12 cellular contexts compared by ENCODE assay signal in genomic region chr18:51655327-51655698, GRCh38.
DNase-seq lines count a peak whose midpoint lies in the region; ATAC-seq lines count a peak whose summit lies in the region.
"Had no signal": no experiment of that assay in that cellular context is flagged by ENCODE, and none has a peak within 500 bp of the region (broad histone marks: within the 10 kb centered on the region; RNA-seq: fewer than 3 reads in every experiment).

No MANE protein-coding gene starts in this region.

- H3K27ac ChIP-seq in trophoblast cell (ENCODE audit: low read depth, low read length) = no peak overlapping the region
- H3K27ac ChIP-seq: SJCRH30 had no signal

- H3K4me3 ChIP-seq in trophoblast cell (ENCODE audit: low read depth, low read length) = no peak overlapping the region
- H3K4me3 ChIP-seq: SJCRH30 had no signal

- no peaks in the 10 kb centered on the region for H3K27me3 ChIP-seq in trophoblast cell (ENCODE audit: insufficient read depth, low read length)
- H3K27me3 ChIP-seq: SJCRH30 had no signal

- H3K9ac ChIP-seq in trophoblast cell (ENCODE audit: low read length) = no peak overlapping the region

- H2AFZ ChIP-seq in trophoblast cell (ENCODE audit: insufficient read depth, low read length, poor library complexity) = no peak overlapping the region

- H4K8ac ChIP-seq in trophoblast cell (ENCODE audit: low read depth, low read length) = no peak overlapping the region

- no peaks in the 10 kb centered on the region for H3K79me2 ChIP-seq in trophoblast cell (ENCODE audit: control insufficient read depth, insufficient read depth, low read length, poor library complexity)

- H2BK5ac ChIP-seq in trophoblast cell (ENCODE audit: low read depth, low read length, poor library complexity) = no peak overlapping the region

- H3K36me3 ChIP-seq in trophoblast cell (ENCODE audit: control insufficient read depth in 1 of 2, insufficient read depth in 2 of 2, low read length in 2 of 2) = no peaks in the 10 kb centered on the region
- H3K36me3 ChIP-seq: SJCRH30 had no signal

- no peak overlapping the region for H4K12ac ChIP-seq in trophoblast cell (ENCODE audit: low read depth, low read length)

- intact Hi-C loops in head of caudate nucleus (cut with DNase I) = no loop called here

- H4K91ac ChIP-seq in trophoblast cell (ENCODE audit: low read depth, low read length) = no peak overlapping the region

- ATAC-seq in GM18873 (IDR thresholded peaks at IDR 0.05; ENCODE audit: low FRiP score, unreplicated experiment) (peak; percentile 67), GM21717 (IDR thresholded peaks at IDR 0.05; ENCODE audit: unreplicated experiment) (peak; percentile 77), HG03439 (IDR thresholded peaks at IDR 0.05; ENCODE audit: unreplicated experiment) (peak; percentile 92)

- WGBS in trophoblast cell (ENCODE audit: extremely low coverage, insufficient coverage, insufficient read length) = no CpG with 5 or more reads among the region's 2 CpGs

- no peak overlapping the region for H3K14ac ChIP-seq in trophoblast cell (ENCODE audit: low read length)

- no peak overlapping the region for H3K4me2 ChIP-seq in trophoblast cell (ENCODE audit: low read length)

- no peaks in the 10 kb centered on the region for H3K4me1 ChIP-seq in trophoblast cell (ENCODE audit: control insufficient read depth in 1 of 2, insufficient read depth in 2 of 2, low read length in 2 of 2)
- H3K4me1 ChIP-seq: SJCRH30 had no signal

- DNase-seq in head of caudate nucleus = peak in 38 of 42 donors; percentile 15 to 85 (median 56)
- DNase-seq in cerebellar nuclear complex (lab: John Stamatoyannopoulos, UW) = no peak
- DNase-seq in trophoblast cell = no peak
- DNase-seq in hepatic stellate cell (ENCODE audit: low spot score) = no peak
- DNase-seq in GM19240 (ENCODE audit: insufficient read length, low spot score) = no peak
- DNase-seq: dermis blood vessel endothelial cell, IMR-90, occipital lobe, SJCRH30 had no signal

- no peak overlapping the region for H2AK5ac ChIP-seq in trophoblast cell (ENCODE audit: low read length)

- H3K23ac ChIP-seq in trophoblast cell (ENCODE audit: low read length) = no peak overlapping the region

- no peak overlapping the region for H2BK12ac ChIP-seq in trophoblast cell (ENCODE audit: low read length)

- H3K18ac ChIP-seq in trophoblast cell (ENCODE audit: low read length) = no peak overlapping the region

- no peaks in the 10 kb centered on the region for H3K79me1 ChIP-seq in trophoblast cell (ENCODE audit: low read length)

- H2BK120ac ChIP-seq in trophoblast cell (ENCODE audit: insufficient read depth, low read length, poor library complexity) = no peak overlapping the region

- no peaks in the 10 kb centered on the region for H3K9me3 ChIP-seq in trophoblast cell (ENCODE audit: insufficient read depth, low read depth, low read length)
- H3K9me3 ChIP-seq: SJCRH30 had no signal

- no peak overlapping the region for H3K4ac ChIP-seq in trophoblast cell (ENCODE audit: low read depth, low read length)

Comparison
In these comparisons a context has a peak if more than half of its experiments do, and no peak if none do; other contexts are left out.
1. DNase-seq: peak in head of caudate nucleus (38 of 42); none in cerebellar nuclear complex (0 of 2), trophoblast cell (0 of 2), hepatic stellate cell (single experiment) and GM19240 (single experiment).
2. Peak in every context shown above with its lines, with median percentiles within 50 percentile points of each other: ATAC-seq.